8 cellular contexts compared by ENCODE assay signal in the genomic region with DNA sequence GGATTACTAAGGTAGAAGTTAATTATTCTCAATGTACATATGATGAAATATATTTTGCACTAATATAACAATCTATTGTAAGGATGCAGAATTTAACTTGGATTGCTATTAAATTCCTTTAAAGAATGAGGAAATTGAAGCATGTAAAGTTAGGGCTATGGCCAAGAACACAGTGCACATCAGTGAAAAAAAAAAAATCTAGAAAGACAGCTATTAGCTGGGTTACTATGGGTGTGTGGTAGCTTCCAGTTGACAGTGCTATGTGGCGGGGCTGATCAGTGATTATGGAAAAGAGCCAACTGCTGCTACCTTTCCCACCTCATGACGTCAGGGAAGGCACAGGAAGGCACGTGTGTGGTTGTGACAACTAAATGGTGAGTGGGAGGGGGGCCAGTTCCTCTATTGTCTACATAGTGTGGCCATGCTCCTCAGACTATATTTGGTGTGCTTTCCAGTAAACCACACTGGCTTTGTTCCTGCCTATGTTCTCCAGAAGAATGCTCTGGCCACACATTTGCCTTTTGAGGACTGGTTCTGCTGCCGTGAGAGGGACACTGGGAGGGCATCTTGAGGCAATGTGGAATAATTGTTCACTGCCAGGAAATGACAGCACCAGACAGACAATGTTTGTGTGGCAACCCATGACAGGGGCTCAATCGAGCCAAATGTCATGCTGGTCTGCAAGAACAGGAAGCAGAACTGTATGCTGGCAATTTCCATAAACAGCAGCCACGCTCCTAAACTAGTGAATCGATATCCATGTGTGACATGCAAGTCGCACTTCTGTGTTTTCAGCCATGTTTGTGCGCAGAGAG. TPM values are rescaled to one million over a fixed set of nuclear protein-coding genes. Genes with fewer than 3 reads are reported as not detected.
DNase-seq lines count a peak whose midpoint lies in the region; ATAC-seq lines count a peak whose summit lies in the region.

No MANE protein-coding gene starts in this region.

- no peaks in the 10 kb centered on the region for H3K9me3 ChIP-seq in SK-N-MC (ENCODE audit: low read depth, low read length)

- ATAC-seq in GM18511 (IDR thresholded peaks at IDR 0.05; ENCODE audit: unreplicated experiment) (peak; percentile 36), HG02970 (IDR thresholded peaks at IDR 0.05; ENCODE audit: low FRiP score, unreplicated experiment) (no peak)

- no peak overlapping the region for H3K9ac ChIP-seq in SK-N-MC (ENCODE audit: insufficient read length)

- peak; percentile 78 for DNase-seq in Jurkat, Clone E6-1 (ENCODE audit: low read depth, low spot score)
- DNase-seq in SK-N-MC (ENCODE audit: low read depth, low spot score) (no peak), amygdala (lab: John Stamatoyannopoulos, UW) (peak in 33 of 56 donors; percentile 4 to 77 (median 34)), hypothalamus (lab: John Stamatoyannopoulos, UW) (peak in 35 of 51 donors; percentile 9 to 70 (median 32)), islet precursor cell (no peak)
- peak; percentile 55 for DNase-seq in stimulated activated CD4-positive, alpha-beta T cell treated with anti-CD3 and anti-CD28 coated beads, Interleukin-1b, Interleukin-23, amount 100 ng/mL, for 48 hours

- no peaks in the 10 kb centered on the region for H3K36me3 ChIP-seq in SK-N-MC (ENCODE audit: insufficient read depth, low read length)

- H3K4me3 ChIP-seq in Jurkat, Clone E6-1 (ENCODE audit: low read length), result peak overlapping the region; percentile 34
- 0 out of 2 replicates have a peak overlapping the region, but pooled peaks have one; percentile 5 for H3K4me3 ChIP-seq in SK-N-MC

- H3K27ac ChIP-seq in SK-N-MC, result 0 out of 2 replicates have a peak overlapping the region, but pooled peaks have one; percentile 11

RNA-seq across cellular contexts. Expression of a gene that starts 2.9 kb away (rescaled TPM):
- 7.2 TPM for polyA plus RNA-seq in Jurkat, Clone E6-1 (2012; ENCODE audit: insufficient read depth, insufficient read length)

Comparison
In these comparisons a context has a peak if more than half of its experiments do, and no peak if none do; other contexts are left out.
1. DNase-seq: peak in Jurkat, Clone E6-1 (single experiment), amygdala (33 of 56), hypothalamus (35 of 51) and stimulated activated CD4-positive, alpha-beta T cell treated with anti-CD3 and anti-CD28 coated beads, Interleukin-1b, Interleukin-23, amount 100 ng/mL, for 48 hours (single experiment); none in SK-N-MC (single experiment) and islet precursor cell (single experiment).